Comparison of ENCODE assay signal across 11 cellular contexts in genomic region chr7:128891110-128891941, GRCh38. TPM values are rescaled to one million over a fixed set of nuclear protein-coding genes. Genes with fewer than 3 reads are reported as not detected.
DNase-seq lines count a peak whose midpoint lies in the region; ATAC-seq and TF ChIP-seq lines count a peak whose summit lies in the region.
"Had no signal": no experiment of that assay in that cellular context is flagged by ENCODE, and none has a peak within 500 bp of the region (broad histone marks: within the 10 kb centered on the region; RNA-seq: fewer than 3 reads in every experiment).

No MANE protein-coding gene starts in this region.

- no peak overlapping the region for H3K27ac Mint-ChIP-seq in activated CD4-positive, alpha-beta T cell treated with anti-CD3 and anti-CD28 coated beads for 36 hours
- H3K27ac Mint-ChIP-seq in activated CD4-positive, alpha-beta T cell treated with anti-CD3 and anti-CD28 coated beads, Interleukin-2, amount 10 ng/mL, durations not matched to agents 24 days and 14 days, result no peak overlapping the region
- no peak overlapping the region for H3K27ac Mint-ChIP-seq in activated naive CD4-positive, alpha-beta T cell treated with anti-CD3 and anti-CD28 coated beads, Interleukin-2, amount 10 ng/mL, durations not matched to agents 7 days and 5 days

- H3K36me3 ChIP-seq in iPS-18a (ENCODE audit: control insufficient read depth, low read depth, low read length) (no peaks in the 10 kb centered on the region), stomach (no peaks in the 10 kb centered on the region)
- H3K36me3 ChIP-seq: neutrophil had no signal

- peaks cover 11% of the 10 kb centered on the region for H3K27me3 Mint-ChIP-seq in activated CD4-positive, alpha-beta T cell treated with anti-CD3 and anti-CD28 coated beads for 36 hours
- peaks cover 14% of the 10 kb centered on the region for H3K27me3 Mint-ChIP-seq in activated CD4-positive, alpha-beta T cell treated with anti-CD3 and anti-CD28 coated beads, Interleukin-2, amount 10 ng/mL, durations not matched to agents 24 days and 14 days
- peaks cover 34% of the 10 kb centered on the region for H3K27me3 Mint-ChIP-seq in activated naive CD4-positive, alpha-beta T cell treated with anti-CD3 and anti-CD28 coated beads, Interleukin-2, amount 10 ng/mL, durations not matched to agents 7 days and 5 days

- H3K4me3 Mint-ChIP-seq in activated CD4-positive, alpha-beta T cell treated with anti-CD3 and anti-CD28 coated beads for 36 hours, result no peak overlapping the region
- no peak overlapping the region for H3K4me3 Mint-ChIP-seq in activated CD4-positive, alpha-beta T cell treated with anti-CD3 and anti-CD28 coated beads, Interleukin-2, amount 10 ng/mL, durations not matched to agents 24 days and 14 days
- no peak overlapping the region for H3K4me3 Mint-ChIP-seq in activated naive CD4-positive, alpha-beta T cell treated with anti-CD3 and anti-CD28 coated beads, Interleukin-2, amount 10 ng/mL, durations not matched to agents 7 days and 5 days

- CTCF ChIA-PET in activated CD4-positive, alpha-beta T cell treated with anti-CD3 and anti-CD28 coated beads for 36 hours (lab: Charles Lee), result no interaction called here
- CTCF ChIA-PET in activated naive CD4-positive, alpha-beta T cell treated with anti-CD3 and anti-CD28 coated beads, Interleukin-2, amount 10 ng/mL, durations not matched to agents 7 days and 5 days (lab: Charles Lee), result no interaction called here

- no peaks in the 10 kb centered on the region for H3K4me1 Mint-ChIP-seq in activated CD4-positive, alpha-beta T cell treated with anti-CD3 and anti-CD28 coated beads for 36 hours
- H3K4me1 Mint-ChIP-seq in activated CD4-positive, alpha-beta T cell treated with anti-CD3 and anti-CD28 coated beads, Interleukin-2, amount 10 ng/mL, durations not matched to agents 24 days and 14 days, result no peaks in the 10 kb centered on the region
- peaks cover 2% of the 10 kb centered on the region for H3K4me1 Mint-ChIP-seq in activated naive CD4-positive, alpha-beta T cell treated with anti-CD3 and anti-CD28 coated beads, Interleukin-2, amount 10 ng/mL, durations not matched to agents 7 days and 5 days

- no peak for TF ChIP-seq CTCF in stomach (IDR thresholded peaks at IDR 0.05)

- no peak overlapping the region for H3K9ac ChIP-seq in iPS-18a (ENCODE audit: low read length)

- TF ChIP-seq POLR2A in stomach (IDR thresholded peaks at IDR 0.05), result no peak

- WGBS in stomach, 5 donors, result 33 to 79% (median 36%) methylated on average over 6 to 41 of the region's 41 CpGs

- no peak for TF ChIP-seq EP300 in stomach (IDR thresholded peaks at IDR 0.05)

- intact Hi-C loops in activated CD4-positive, alpha-beta T cell treated with anti-CD3 and anti-CD28 coated beads for 36 hours (cut with DNase I, micrococcal nuclease), result no loop called here
- intact Hi-C loops in activated CD4-positive, alpha-beta T cell treated with anti-CD3 and anti-CD28 coated beads, Interleukin-2, amount 10 ng/mL, durations not matched to agents 24 days and 14 days (cut with micrococcal nuclease), result no loop called here
- intact Hi-C loops in stomach (cut with DNase I; ENCODE audit: low total_unique reads), result no loop called here

- H3K9me3 ChIP-seq in iPS-18a (ENCODE audit: control insufficient read depth, low read depth, low read length), result no peaks in the 10 kb centered on the region
- H3K9me3 ChIP-seq in stomach, result no peaks in the 10 kb centered on the region
- H3K9me3 ChIP-seq: neutrophil had no signal

- no peaks in the 10 kb centered on the region for H3K36me3 Mint-ChIP-seq in activated CD4-positive, alpha-beta T cell treated with anti-CD3 and anti-CD28 coated beads for 36 hours (ENCODE audit: low read depth)
- no peaks in the 10 kb centered on the region for H3K36me3 Mint-ChIP-seq in activated CD4-positive, alpha-beta T cell treated with anti-CD3 and anti-CD28 coated beads, Interleukin-2, amount 10 ng/mL, durations not matched to agents 24 days and 14 days (ENCODE audit: low read depth)
- no peaks in the 10 kb centered on the region for H3K36me3 Mint-ChIP-seq in activated naive CD4-positive, alpha-beta T cell treated with anti-CD3 and anti-CD28 coated beads, Interleukin-2, amount 10 ng/mL, durations not matched to agents 7 days and 5 days

- peak; percentile 35 for DNase-seq in activated CD4-positive, alpha-beta T cell treated with anti-CD3 and anti-CD28 coated beads for 36 hours
- DNase-seq in activated CD4-positive, alpha-beta T cell treated with anti-CD3 and anti-CD28 coated beads, Interleukin-2, amount 10 ng/mL, durations not matched to agents 24 days and 14 days, result no peak
- DNase-seq in activated naive CD4-positive, alpha-beta T cell treated with anti-CD3 and anti-CD28 coated beads, Interleukin-2, amount 10 ng/mL, durations not matched to agents 7 days and 5 days, result peak; percentile 38
- DNase-seq in stomach (no peak), SK-N-DZ (ENCODE audit: low spot score) (no peak), kidney glomerular epithelial cell (lab: John Stamatoyannopoulos, UW) (no peak), C1 segment of cervical spinal cord (lab: John Stamatoyannopoulos, UW) (no peak)
- DNase-seq: activated CD4-positive, alpha-beta T cell treated with anti-CD3 and anti-CD28 coated beads, Interleukin-2, amount 50 U/mL, for 1 hour; stimulated activated naive CD4-positive, alpha-beta T cell treated with Interleukin-2 at 50 U/mL for 16 hours had no signal

- peaks cover 5% of the 10 kb centered on the region for H3K4me1 ChIP-seq in iPS-18a (ENCODE audit: control insufficient read depth, low read depth, low read length)
- H3K4me1 ChIP-seq in stomach, result peaks cover 9 to 27% (median 13%) of the 10 kb centered on the region in 4 donors

- no peak for ATAC-seq in activated CD4-positive, alpha-beta T cell treated with anti-CD3 and anti-CD28 coated beads for 36 hours

- H3K4me3 ChIP-seq in iPS-18a (ENCODE audit: low read length), result peak overlapping the region; percentile 47
- H3K4me3 ChIP-seq in stomach, result peak overlapping the region; percentile 36 to 46 (median 42)

- H3K27me3 ChIP-seq in iPS-18a (ENCODE audit: control insufficient read depth, insufficient read depth, low read length), result peaks cover 5% of the 10 kb centered on the region
- peaks cover 0 to 46% (median 17%) of the 10 kb centered on the region in 3 donors for H3K27me3 ChIP-seq in stomach

- POLR2A ChIA-PET in activated CD4-positive, alpha-beta T cell treated with anti-CD3 and anti-CD28 coated beads for 36 hours (lab: Charles Lee), result no interaction called here

- H3K27ac ChIP-seq in iPS-18a (ENCODE audit: low read length) (no peak overlapping the region), stomach (peak overlapping the region in 1 of 5 donors; percentile 35)
- H3K27ac ChIP-seq: neutrophil had no signal

- H3K9me3 Mint-ChIP-seq in activated CD4-positive, alpha-beta T cell treated with anti-CD3 and anti-CD28 coated beads for 36 hours (ENCODE audit: low read depth), result no peaks in the 10 kb centered on the region
- no peaks in the 10 kb centered on the region for H3K9me3 Mint-ChIP-seq in activated CD4-positive, alpha-beta T cell treated with anti-CD3 and anti-CD28 coated beads, Interleukin-2, amount 10 ng/mL, durations not matched to agents 24 days and 14 days
- H3K9me3 Mint-ChIP-seq in activated naive CD4-positive, alpha-beta T cell treated with anti-CD3 and anti-CD28 coated beads, Interleukin-2, amount 10 ng/mL, durations not matched to agents 7 days and 5 days, result no peaks in the 10 kb centered on the region

RNA-seq across cellular contexts. Expression of gene KCP, which starts 19.2 kb away (rescaled TPM):
- not detected for total RNA-seq in activated CD4-positive, alpha-beta T cell treated with anti-CD3 and anti-CD28 coated beads for 36 hours
- 0.09 and 0.17 TPM in 2 replicates for total RNA-seq in activated CD4-positive, alpha-beta T cell treated with anti-CD3 and anti-CD28 coated beads, Interleukin-2, amount 10 ng/mL, durations not matched to agents 24 days and 14 days
- total RNA-seq in stomach, result 1 to 10 TPM in 1 of 5 donors, under 1 TPM in 1, not detected in 3; 0.73 to 2.3 TPM
- 1 to 10 TPM in 1 of 3 donors, not detected in 2; 1.6 TPM for polyA plus RNA-seq in stomach
- 6.3 and 6.5 TPM in 2 replicates for polyA plus RNA-seq in SK-N-DZ (2014; cell fraction: cytosol; rRNA removed)
- 57.9 and 76.8 TPM in 2 replicates for polyA plus RNA-seq in SK-N-DZ (2014; cell fraction: nucleus; rRNA removed)

RNA-seq across cellular contexts. Expression of gene ATP6V1F, which starts 28.7 kb away (rescaled TPM):
- 100 to 1,000 TPM; 109 to 159 TPM for total RNA-seq in activated CD4-positive, alpha-beta T cell treated with anti-CD3 and anti-CD28 coated beads for 36 hours
- total RNA-seq in activated CD4-positive, alpha-beta T cell treated with anti-CD3 and anti-CD28 coated beads, Interleukin-2, amount 10 ng/mL, durations not matched to agents 24 days and 14 days, result 127 and 132 TPM in 2 replicates
- 10 to 100 TPM in 4 of 5 donors, 1 to 10 TPM in 1; 2.0 to 86.2 (median 47.5) TPM for total RNA-seq in stomach
- polyA plus RNA-seq in stomach, result 100 to 1,000 TPM; 246 to 282 (median 264) TPM
- polyA plus RNA-seq in SK-N-DZ (2014; cell fraction: cytosol; rRNA removed), result 217 and 371 TPM in 2 replicates
- 110 and 137 TPM in 2 replicates for polyA plus RNA-seq in SK-N-DZ (2014; cell fraction: nucleus; rRNA removed)

RNA-seq across cellular contexts. Expression of gene IRF5, which starts 46.4 kb away (rescaled TPM):
- total RNA-seq in activated CD4-positive, alpha-beta T cell treated with anti-CD3 and anti-CD28 coated beads for 36 hours, result 1 to 10 TPM; 7.2 to 8.5 TPM
- 16.2 and 18.6 TPM in 2 replicates for total RNA-seq in activated CD4-positive, alpha-beta T cell treated with anti-CD3 and anti-CD28 coated beads, Interleukin-2, amount 10 ng/mL, durations not matched to agents 24 days and 14 days
- 10 to 100 TPM in 1 of 5 donors, 1 to 10 TPM in 4; 2.2 to 13.8 (median 5.8) TPM for total RNA-seq in stomach
- polyA plus RNA-seq in stomach, result 1 to 10 TPM; 3.2 to 7.3 (median 3.4) TPM
- 0.29 and 0.68 TPM in 2 replicates for polyA plus RNA-seq in SK-N-DZ (2014; cell fraction: cytosol; rRNA removed)
- 0.85 and 5.3 TPM in 2 replicates for polyA plus RNA-seq in SK-N-DZ (2014; cell fraction: nucleus; rRNA removed)

Comparison
In these comparisons a context has a peak if more than half of its experiments do, and no peak if none do; other contexts are left out.
1. DNase-seq: peak in activated CD4-positive, alpha-beta T cell treated with anti-CD3 and anti-CD28 coated beads for 36 hours (single experiment) and activated naive CD4-positive, alpha-beta T cell treated with anti-CD3 and anti-CD28 coated beads, Interleukin-2, amount 10 ng/mL, durations not matched to agents 7 days and 5 days (single experiment); none in activated CD4-positive, alpha-beta T cell treated with anti-CD3 and anti-CD28 coated beads, Interleukin-2, amount 10 ng/mL, durations not matched to agents 24 days and 14 days (single experiment), stomach (single experiment), SK-N-DZ (single experiment), kidney glomerular epithelial cell (single experiment) and C1 segment of cervical spinal cord (0 of 14).